Comparison of ENCODE assay signal across 21 cellular contexts in genomic region chrX:153371256-153371655, GRCh38. TPM values are rescaled to one million over a fixed set of nuclear protein-coding genes. Genes with fewer than 3 reads are reported as not detected.
"Had no signal": no experiment of that assay in that cellular context is flagged by ENCODE, and none has a peak within 500 bp of the region (broad histone marks: within the 10 kb centered on the region; RNA-seq: fewer than 3 reads in every experiment).

No MANE protein-coding gene starts in this region.

- H3K36me3 ChIP-seq: colonic mucosa, gastrocnemius medialis, heart left ventricle, SJCRH30, suprapubic skin had no signal

- H3K27ac ChIP-seq: colonic mucosa, gastrocnemius medialis, heart left ventricle, SJCRH30, suprapubic skin had no signal

- H3K4me1 ChIP-seq: colonic mucosa, gastrocnemius medialis, heart left ventricle, SJCRH30, suprapubic skin had no signal

- H3K27me3 ChIP-seq: colonic mucosa, SJCRH30, suprapubic skin had no signal

- H3K4me3 ChIP-seq: colonic mucosa, gastrocnemius medialis, heart left ventricle, SJCRH30, suprapubic skin had no signal

- ATAC-seq: gastrocnemius medialis, heart left ventricle, left cardiac atrium had no signal

- H3K9me3 ChIP-seq: colonic mucosa, gastrocnemius medialis, heart left ventricle, SJCRH30, suprapubic skin had no signal

- DNase-seq: activated CD4-positive, alpha-beta T cell treated with anti-CD3 and anti-CD28 coated beads, Interleukin-2, amount 10 ng/mL, durations not matched to agents 24 days and 14 days; activated CD4-positive, CD25-positive, alpha-beta regulatory T cell; activated CD8-positive, alpha-beta memory T cell treated with anti-CD3 and anti-CD28 coated beads, Interleukin-2, amount 50 U/mL, for 48 hours; activated naive CD8-positive, alpha-beta T cell treated with anti-CD3 and anti-CD28 coated beads, Interleukin-2, amount 10 ng/mL, durations not matched to agents 7 days and 5 days; aorta; caudate nucleus; colonic mucosa; gastrocnemius medialis; heart left ventricle; left cardiac atrium; mammary epithelial cell; naive B cell; SJCRH30; stimulated activated CD4-positive, alpha-beta T cell treated with anti-CD3 and anti-CD28 coated beads, Interleukin-15, amount 100 ng/mL, for 24 hours; stimulated activated CD4-positive, alpha-beta T cell treated with anti-CD3 and anti-CD28 coated beads, Interleukin-4, amount 100 ng/mL, for 1 hour; stimulated activated naive CD4-positive, alpha-beta T cell; trophoblast cell had no signal

RNA-seq across cellular contexts. Expression of gene PNMA6E, which starts 29.9 kb away (rescaled TPM):
- total RNA-seq: activated CD4-positive, alpha-beta T cell treated with anti-CD3 and anti-CD28 coated beads, Interleukin-2, amount 10 ng/mL, durations not matched to agents 24 days and 14 days; activated naive CD8-positive, alpha-beta T cell treated with anti-CD3 and anti-CD28 coated beads, Interleukin-2, amount 10 ng/mL, durations not matched to agents 7 days and 5 days; activated T-helper 1 cell treated with anti-CD3 and anti-CD28 coated beads, Interleukin-12 subunit alpha, Interleukin-12 subunit beta, Interleukin-2, Interleukin-4 antibody, amounts not matched to agents 30 ng/mL and 10 ng/mL and 1 ng/mL, durations not matched to agents 14 hours and 24 hours and 36 hours; aorta; colonic mucosa; gastrocnemius medialis; heart left ventricle; left cardiac atrium; posterior vena cava; SJCRH30 had no signal
- polyA plus RNA-seq: aorta, heart left ventricle, mammary epithelial cell had no signal

RNA-seq across cellular contexts. Expression of gene ZFP92, which starts 40.0 kb away (rescaled TPM):
- total RNA-seq: SJCRH30 had no signal

RNA-seq across cellular contexts. Expression of gene PNMA6F, which starts 49.7 kb away (rescaled TPM):
- total RNA-seq: activated CD4-positive, alpha-beta T cell treated with anti-CD3 and anti-CD28 coated beads, Interleukin-2, amount 10 ng/mL, durations not matched to agents 24 days and 14 days; activated naive CD8-positive, alpha-beta T cell treated with anti-CD3 and anti-CD28 coated beads, Interleukin-2, amount 10 ng/mL, durations not matched to agents 7 days and 5 days; activated T-helper 1 cell treated with anti-CD3 and anti-CD28 coated beads, Interleukin-12 subunit alpha, Interleukin-12 subunit beta, Interleukin-2, Interleukin-4 antibody, amounts not matched to agents 30 ng/mL and 10 ng/mL and 1 ng/mL, durations not matched to agents 14 hours and 24 hours and 36 hours; aorta; colonic mucosa; gastrocnemius medialis; heart left ventricle; left cardiac atrium; mammary epithelial cell; mononuclear cell; posterior vena cava; SJCRH30; suprapubic skin had no signal
- polyA plus RNA-seq: aorta, heart left ventricle, mammary epithelial cell had no signal
